In genomic region chr1:160377585-160378206, GRCh38 we compare ENCODE assay signal across 16 cellular contexts. TPM values are rescaled to one million over a fixed set of nuclear protein-coding genes. Genes with fewer than 3 reads are reported as not detected.
DNase-seq lines count a peak whose midpoint lies in the region; ATAC-seq and TF ChIP-seq lines count a peak whose summit lies in the region.
"Had no signal": no experiment of that assay in that cellular context is flagged by ENCODE, and none has a peak within 500 bp of the region (broad histone marks: within the 10 kb centered on the region; RNA-seq: fewer than 3 reads in every experiment).

No MANE protein-coding gene starts in this region.

- 0 out of 2 replicates have a peak, but pooled peaks cover 5% of the 10 kb centered on the region for H3F3A ChIP-seq in GM23338 (replicated peaks; ENCODE audit: low read depth)

- H3K4me1 ChIP-seq in GM23338 (ENCODE audit: insufficient read depth), result peaks cover 29% of the 10 kb centered on the region

- H3K36me3 Mint-ChIP-seq in GM23338 (ENCODE audit: low read depth) (no peaks in the 10 kb centered on the region), type B pancreatic cell (no peaks in the 10 kb centered on the region)

- H3K27me3 Mint-ChIP-seq in GM23338 (ENCODE audit: insufficient read depth, low read depth, poor library complexity) (peaks cover 12% of the 10 kb centered on the region), type B pancreatic cell (peaks cover 22% of the 10 kb centered on the region)
- H3K27me3 Mint-ChIP-seq: CD4-positive, alpha-beta T cell; stimulated activated naive CD8-positive, alpha-beta T cell treated with anti-CD3 and anti-CD28 coated beads, Interleukin-15, amount 100 ng/mL, for 72 hours had no signal

- peak; percentile 23 for DNase-seq in GM23338 (ENCODE audit: low spot score)
- DNase-seq in astrocyte of the hippocampus (ENCODE audit: low read depth, low spot score), result peak; percentile 29
- DNase-seq in iris pigment epithelial cell (ENCODE audit: low read depth), result peak; percentile 15
- peak; percentile 29 for DNase-seq in type B pancreatic cell (ENCODE audit: extremely low spot score, unreplicated experiment)
- no peak for DNase-seq in NCI-H1105 treated with DMSO at 0.1 percent for 48 hours (lab: John Stamatoyannopoulos, UW)
- DNase-seq: CD4-positive, alpha-beta T cell; erythroblast; NCI-H2081 treated with DMSO at 0.1 percent for 48 hours; stimulated activated naive CD8-positive, alpha-beta T cell treated with anti-CD3 and anti-CD28 coated beads, Interleukin-15, amount 100 ng/mL, for 72 hours had no signal

- no peak overlapping the region for H3K4me3 ChIP-seq in GM23338
- H3K4me3 ChIP-seq: prostate gland had no signal

- H3K9me2 ChIP-seq in GM23338 (ENCODE audit: insufficient read depth), result no peaks in the 10 kb centered on the region

- H3K9me3 Mint-ChIP-seq in GM23338, result no peaks in the 10 kb centered on the region
- no peaks in the 10 kb centered on the region for H3K9me3 Mint-ChIP-seq in type B pancreatic cell
- H3K9me3 Mint-ChIP-seq: activated T-helper 2 cell treated with anti-CD3 and anti-CD28 coated beads, Interferon-gamma antibody, Interleukin-2, Interleukin-4, amounts not matched to agents 10 μg/mL and 5 μg/mL and 100 μg/mL, durations not matched to agents 14 hours and 24 hours and 36 hours; CD4-positive, alpha-beta T cell; stimulated activated naive CD8-positive, alpha-beta T cell treated with anti-CD3 and anti-CD28 coated beads, Interleukin-15, amount 100 ng/mL, for 72 hours had no signal

- no peak overlapping the region for H3K27ac ChIP-seq in GM23338 (ENCODE audit: low read depth)
- H3K27ac ChIP-seq: prostate gland, RWPE1, VCaP had no signal

- ATAC-seq in GM23338, result no peak
- ATAC-seq in HG03280 (IDR thresholded peaks at IDR 0.05; ENCODE audit: unreplicated experiment), result no peak
- ATAC-seq in HG02798 (IDR thresholded peaks at IDR 0.05; ENCODE audit: poor library complexity, unreplicated experiment), result no peak
- ATAC-seq: left lobe of liver; stimulated activated naive CD8-positive, alpha-beta T cell treated with anti-CD3 and anti-CD28 coated beads, Interleukin-15, amount 100 ng/mL, for 72 hours had no signal

- H3K4me2 ChIP-seq in GM23338, result no peak overlapping the region

- no peak overlapping the region for H2AFZ ChIP-seq in GM23338

- no peak overlapping the region; the same call in 2 of the 3 replicates for H3K4me3 Mint-ChIP-seq in GM23338
- H3K4me3 Mint-ChIP-seq in type B pancreatic cell, result no peak overlapping the region
- H3K4me3 Mint-ChIP-seq: CD4-positive, alpha-beta T cell; stimulated activated naive CD8-positive, alpha-beta T cell treated with anti-CD3 and anti-CD28 coated beads, Interleukin-15, amount 100 ng/mL, for 72 hours had no signal

- no peaks in the 10 kb centered on the region for H3K27me3 ChIP-seq in GM23338 (ENCODE audit: insufficient read depth)

- TF ChIP-seq CTCF in GM23338 (conservative IDR thresholded peaks at IDR 0.05; ENCODE audit: low read depth in 2 of 2), result no peak
- TF ChIP-seq CTCF in type B pancreatic cell (conservative IDR thresholded peaks at IDR 0.05), result no peak

- H3K79me2 ChIP-seq in GM23338 (replicated peaks; ENCODE audit: insufficient read depth), result no peaks in the 10 kb centered on the region

- H3K36me3 ChIP-seq in GM23338 (ENCODE audit: insufficient read depth), result no peaks in the 10 kb centered on the region
- H3K36me3 ChIP-seq: prostate gland had no signal

- H3K27ac Mint-ChIP-seq in GM23338 (no peak overlapping the region), type B pancreatic cell (no peak overlapping the region)
- H3K27ac Mint-ChIP-seq: activated T-helper 2 cell treated with anti-CD3 and anti-CD28 coated beads, Interferon-gamma antibody, Interleukin-2, Interleukin-4, amounts not matched to agents 10 μg/mL and 5 μg/mL and 100 μg/mL, durations not matched to agents 14 hours and 24 hours and 36 hours; CD4-positive, alpha-beta T cell; stimulated activated naive CD8-positive, alpha-beta T cell treated with anti-CD3 and anti-CD28 coated beads, Interleukin-15, amount 100 ng/mL, for 72 hours had no signal

- H3K4me1 Mint-ChIP-seq in GM23338 (peaks cover 43% of the 10 kb centered on the region), type B pancreatic cell (ENCODE audit: unreplicated experiment) (peaks cover 13% of the 10 kb centered on the region)

- no peaks in the 10 kb centered on the region for H4K20me1 ChIP-seq in GM23338 (replicated peaks; ENCODE audit: insufficient read depth)

TF ChIP-seq in GM23338, 12 proteins besides CTCF, POLR2A, EP300 and RAD21 (continues in another document):
- TF ChIP-seq NANOG (IDR thresholded peaks at IDR 0.05; ENCODE audit: borderline replicate concordance) (no peak), STAT1 (IDR thresholded peaks at IDR 0.05; ENCODE audit: unreplicated experiment) (no peak), EZH2 (IDR thresholded peaks at IDR 0.05; ENCODE audit: low read depth, unreplicated experiment) (no peak), REST (IDR thresholded peaks at IDR 0.05; ENCODE audit: unreplicated experiment) (no peak), EZH2phosphoT487 (IDR thresholded peaks at IDR 0.05; ENCODE audit: unreplicated experiment) (no peak)

RNA-seq across cellular contexts. Expression of gene NHLH1, which starts 10.8 kb away (rescaled TPM):
- 0.50 and 0.69 TPM in 2 replicates for total RNA-seq in GM23338 (2014; rRNA removed; shearing (Covaris generic))
- 0.78 and 0.89 TPM in 2 replicates for polyA plus RNA-seq in GM23338 (2016; fragmentation: Nextera tagmentation; extraction: Ambion mirVana)
- total RNA-seq in type B pancreatic cell (ENCODE audit: low replicate concordance), result 0.48 and 2.2 TPM in 2 replicates
- total RNA-seq: prostate gland had no signal

RNA-seq across cellular contexts. Expression of gene VANGL2, which starts 22.7 kb away (rescaled TPM):
- 42.8 and 51.3 TPM in 2 replicates for total RNA-seq in GM23338 (2014; rRNA removed; shearing (Covaris generic))
- 16.8 and 17.7 TPM in 2 replicates for polyA plus RNA-seq in GM23338 (2016; fragmentation: Nextera tagmentation; extraction: Ambion mirVana)
- 19.8 and 67.3 TPM in 2 replicates for total RNA-seq in type B pancreatic cell (ENCODE audit: low replicate concordance)
- total RNA-seq: activated T-helper 2 cell treated with anti-CD3 and anti-CD28 coated beads, Interferon-gamma antibody, Interleukin-2, Interleukin-4, amounts not matched to agents 10 μg/mL and 5 μg/mL and 100 μg/mL, durations not matched to agents 14 hours and 24 hours and 36 hours; CD4-positive, alpha-beta T cell had no signal

RNA-seq across cellular contexts. Expression of gene NCSTN, which starts 34.5 kb away (rescaled TPM):
- total RNA-seq in GM23338 (2014; rRNA removed; shearing (Covaris generic)), result 45.9 and 47.5 TPM in 2 replicates
- 36.0 and 37.4 TPM in 2 replicates for polyA plus RNA-seq in GM23338 (2016; fragmentation: Nextera tagmentation; extraction: Ambion mirVana)
- total RNA-seq in type B pancreatic cell (ENCODE audit: low replicate concordance), result 103 and 104 TPM in 2 replicates

RNA-seq across cellular contexts. Expression of gene COPA, which starts 34.6 kb away (rescaled TPM):
- total RNA-seq in GM23338 (2014; rRNA removed; shearing (Covaris generic)), result 87.1 and 104 TPM in 2 replicates
- 52.1 and 58.2 TPM in 2 replicates for polyA plus RNA-seq in GM23338 (2016; fragmentation: Nextera tagmentation; extraction: Ambion mirVana)
- 174 and 226 TPM in 2 replicates for total RNA-seq in type B pancreatic cell (ENCODE audit: low replicate concordance)
